8 cellular contexts compared by ENCODE assay signal in the genomic region with DNA sequence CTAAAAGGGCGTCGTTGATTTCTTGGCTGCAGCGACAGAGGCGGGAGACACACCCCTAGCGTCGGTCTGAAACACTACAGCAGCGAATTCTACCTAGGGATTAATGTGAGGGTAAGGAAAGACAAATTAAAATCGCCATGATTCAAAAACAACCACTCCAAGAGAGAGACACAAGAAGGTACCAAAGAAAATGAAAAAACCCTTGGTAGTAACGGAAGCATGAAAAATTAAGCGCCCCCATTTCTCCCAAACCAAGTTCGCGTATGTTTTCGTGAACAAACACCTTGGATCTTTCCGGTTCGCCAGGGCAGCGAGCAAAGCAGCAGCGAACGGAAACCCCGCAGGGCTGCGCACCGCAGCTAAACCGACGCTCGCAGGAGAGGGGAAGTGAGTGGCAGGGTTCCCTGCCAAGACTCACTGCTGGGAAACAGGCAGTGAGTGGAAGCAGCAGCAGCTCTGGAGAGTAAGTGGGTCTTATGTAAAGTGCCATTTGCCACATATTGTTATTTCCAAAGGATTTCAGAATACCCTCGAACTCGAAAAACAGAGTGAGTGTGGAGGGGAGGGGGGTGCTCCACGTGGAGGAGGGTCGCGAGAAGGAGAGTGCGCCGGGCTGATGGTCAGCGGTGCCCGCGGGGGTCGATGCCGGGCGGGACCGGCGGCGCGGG. TPM values are rescaled to one million over a fixed set of nuclear protein-coding genes. Genes with fewer than 3 reads are reported as not detected.
DNase-seq lines count a peak whose midpoint lies in the region; ATAC-seq and TF ChIP-seq lines count a peak whose summit lies in the region.

No MANE protein-coding gene starts in this region.

- H4K20me1 ChIP-seq in BLaER1 treated with 17β-estradiol and CSF1 and Interleukin-3, amounts not matched to agents 10 nM and 100 nM: peaks cover 46 to 48% (median 46%) of the 10 kb centered on the region in 11 experiments

- no peaks in the 10 kb centered on the region for H3K9me3 ChIP-seq in BLaER1 treated with 17β-estradiol and CSF1 and Interleukin-3, amounts not matched to agents 10 nM and 100 nM (replicated peaks in 1 of 11)
- H3K9me3 ChIP-seq in right lobe of liver: no peaks in the 10 kb centered on the region

- peak; percentile 52 for ATAC-seq in GM19351 (IDR thresholded peaks at IDR 0.05; ENCODE audit: unreplicated experiment)
- peak; percentile 46 for ATAC-seq in HG03520 (IDR thresholded peaks at IDR 0.05; ENCODE audit: unreplicated experiment)
- peak; percentile 66 to 72 (median 70) for ATAC-seq in right lobe of liver

- under 1% methylated on average over 38 of the region's 41 CpGs for WGBS in right lobe of liver (ENCODE audit: insufficient coverage, low coverage, low lambda C conversion rate, missing lambda C conversion rate)

- H3K4me3 ChIP-seq in BLaER1 treated with 17β-estradiol and CSF1 and Interleukin-3, amounts not matched to agents 10 nM and 100 nM: peak overlapping the region; percentile 78 to 96 (median 86)
- peak overlapping the region; percentile 45 to 70 (median 66) for H3K4me3 ChIP-seq in right lobe of liver

- no peaks in the 10 kb centered on the region for H3K27me3 ChIP-seq in BLaER1 treated with 17β-estradiol and CSF1 and Interleukin-3, amounts not matched to agents 10 nM and 100 nM
- H3K27me3 ChIP-seq in right lobe of liver: no peaks in the 10 kb centered on the region

- peak; percentile 60 to 75 (median 60) for TF ChIP-seq CTCF in right lobe of liver (IDR thresholded peaks at IDR 0.05)

- peak overlapping the region; percentile 96 to 99 (median 97) for H3K9ac ChIP-seq in BLaER1 treated with 17β-estradiol and CSF1 and Interleukin-3, amounts not matched to agents 10 nM and 100 nM

- H3K36me3 ChIP-seq in BLaER1 treated with 17β-estradiol and CSF1 and Interleukin-3, amounts not matched to agents 10 nM and 100 nM: peaks cover 0 to 21% (median 13%) of the 10 kb centered on the region in 11 experiments; a peak in 10 of 22 replicates
- H3K36me3 ChIP-seq in right lobe of liver: no peaks in the 10 kb centered on the region

- TF ChIP-seq POLR2A in right lobe of liver (IDR thresholded peaks at IDR 0.05): peak; percentile 53

- H3K4me1 ChIP-seq in BLaER1 treated with 17β-estradiol and CSF1 and Interleukin-3, amounts not matched to agents 10 nM and 100 nM: peaks cover 43 to 61% (median 60%) of the 10 kb centered on the region in 10 experiments
- peaks cover 0 to 34% (median 18%) of the 10 kb centered on the region in 4 donors for H3K4me1 ChIP-seq in right lobe of liver

- DNase-seq in NCI-H526 treated with DMSO at 0.1 percent for 48 hours (lab: John Stamatoyannopoulos, UW) (peak; percentile 89), dermis microvascular lymphatic vessel endothelial cell (ENCODE audit: low read depth in 2 of 2) (peak; percentile 64 to 89), right lobe of liver (peak; percentile 71 to 81 (median 81))
- peak; percentile 67 to 72 for DNase-seq in activated CD4-positive, alpha-beta T cell treated with anti-CD3 and anti-CD28 coated beads, Interleukin-2, amount 50 U/mL, for 4 hours
- peak; percentile 51 to 62 (median 62) for DNase-seq in stimulated activated CD4-positive, alpha-beta T cell treated with anti-CD3 and anti-CD28 coated beads, TNF-alpha, amount 100 ng/mL, for 24 hours (ENCODE audit: low read depth in 3 of 3)

- intact Hi-C loops in right lobe of liver (cut with DNase I): no loop called here

- H3K27ac ChIP-seq in BLaER1 treated with 17β-estradiol and CSF1 and Interleukin-3, amounts not matched to agents 10 nM and 100 nM: peak overlapping the region; percentile 93 to 99 (median 95)
- peak overlapping the region; percentile 85 to 94 (median 86) for H3K27ac ChIP-seq in right lobe of liver

- peak overlapping the region; percentile 78 to 95 (median 89) for H3K4me2 ChIP-seq in BLaER1 treated with 17β-estradiol and CSF1 and Interleukin-3, amounts not matched to agents 10 nM and 100 nM

RNA-seq across cellular contexts. Expression of a gene that starts 1.0 kb away (rescaled TPM):
- total RNA-seq in dermis microvascular lymphatic vessel endothelial cell (16.6 and 25.8 TPM in 2 replicates), right lobe of liver (10 to 100 TPM; 21.0 to 37.9 (median 27.2) TPM)

Comparison
In these comparisons a context has a peak if more than half of its experiments do, and no peak if none do; other contexts are left out.
1. Peak in every context shown above with its lines: DNase-seq, ATAC-seq, H3K4me3 ChIP-seq and H3K27ac ChIP-seq.